ENCODE assay signal across 1 cellular context in the genomic region with DNA sequence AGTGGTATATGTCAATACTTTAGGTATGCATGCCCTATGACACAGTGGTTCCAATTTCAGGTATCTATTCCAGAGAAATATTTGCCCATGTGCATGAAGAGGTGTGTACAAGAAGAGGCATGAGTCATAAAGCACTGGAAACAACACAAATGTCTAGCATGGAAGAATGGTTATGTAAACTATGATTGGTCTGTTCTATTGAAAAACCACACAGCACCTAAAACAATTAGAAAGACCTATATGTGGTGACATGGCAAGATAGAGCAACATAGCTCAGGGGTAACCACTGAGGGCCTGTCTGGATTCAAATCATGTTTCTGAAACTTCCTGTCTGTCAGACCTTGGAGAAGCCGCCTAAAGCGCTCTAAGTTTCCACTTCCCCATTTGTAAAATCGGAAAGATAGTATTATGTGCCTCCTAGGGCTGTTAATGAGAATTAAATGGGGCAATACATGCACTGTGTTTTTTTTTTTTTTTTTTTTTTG.
TF ChIP-seq lines count a peak whose summit lies in the region.

No MANE protein-coding gene starts in this region.

TF ChIP-seq in HepG2, 621 proteins besides CTCF, POLR2A, EP300 and RAD21 (continued from another document):
- TF ChIP-seq, protein P1, sequence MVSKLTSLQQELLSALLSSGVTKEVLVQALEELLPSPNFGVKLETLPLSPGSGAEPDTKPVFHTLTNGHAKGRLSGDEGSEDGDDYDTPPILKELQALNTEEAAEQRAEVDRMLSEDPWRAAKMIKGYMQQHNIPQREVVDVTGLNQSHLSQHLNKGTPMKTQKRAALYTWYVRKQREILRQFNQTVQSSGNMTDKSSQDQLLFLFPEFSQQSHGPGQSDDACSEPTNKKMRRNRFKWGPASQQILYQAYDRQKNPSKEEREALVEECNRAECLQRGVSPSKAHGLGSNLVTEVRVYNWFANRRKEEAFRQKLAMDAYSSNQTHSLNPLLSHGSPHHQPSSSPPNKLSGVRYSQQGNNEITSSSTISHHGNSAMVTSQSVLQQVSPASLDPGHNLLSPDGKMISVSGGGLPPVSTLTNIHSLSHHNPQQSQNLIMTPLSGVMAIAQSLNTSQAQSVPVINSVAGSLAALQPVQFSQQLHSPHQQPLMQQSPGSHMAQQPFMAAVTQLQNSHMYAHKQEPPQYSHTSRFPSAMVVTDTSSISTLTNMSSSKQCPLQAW (CRISPR knock-in tag; IDR thresholded peaks at IDR 0.05), result no peak
- no peak for TF ChIP-seq POLR2AphosphoS2 (IDR thresholded peaks at IDR 0.05; ENCODE audit: low read depth, low read length)
- TF ChIP-seq GABPA (IDR thresholded peaks at IDR 0.05; ENCODE audit: low read depth, low read length), result no peak
- no peak for TF ChIP-seq GABPA (CRISPR knock-in tag; IDR thresholded peaks at IDR 0.05; ENCODE audit: low read depth)
- TF ChIP-seq TSC22D2 (CRISPR knock-in tag; IDR thresholded peaks at IDR 0.05; ENCODE audit: borderline replicate concordance), result no peak
- no peak for TF ChIP-seq ZNF256 (CRISPR knock-in tag; conservative IDR thresholded peaks at IDR 0.05)
- peak; percentile 96 for TF ChIP-seq RXRB (CRISPR knock-in tag; IDR thresholded peaks at IDR 0.05; ENCODE audit: borderline replicate concordance)
- TF ChIP-seq HNRNPUL1 (IDR thresholded peaks at IDR 0.05; ENCODE audit: low read depth, low read length), result no peak
- TF ChIP-seq CAMTA2 (CRISPR knock-in tag; IDR thresholded peaks at IDR 0.05; ENCODE audit: borderline replicate concordance), result no peak
- 0 out of 2 replicates have a peak, but pooled peaks have one; percentile 17 for TF ChIP-seq MIER2 (CRISPR knock-in tag; IDR thresholded peaks at IDR 0.05)
- TF ChIP-seq NFE2L1 (CRISPR knock-in tag; IDR thresholded peaks at IDR 0.05; ENCODE audit: borderline replicate concordance), result no peak
- TF ChIP-seq ZBTB38 (CRISPR knock-in tag; IDR thresholded peaks at IDR 0.05), result no peak
